In the genomic region with DNA sequence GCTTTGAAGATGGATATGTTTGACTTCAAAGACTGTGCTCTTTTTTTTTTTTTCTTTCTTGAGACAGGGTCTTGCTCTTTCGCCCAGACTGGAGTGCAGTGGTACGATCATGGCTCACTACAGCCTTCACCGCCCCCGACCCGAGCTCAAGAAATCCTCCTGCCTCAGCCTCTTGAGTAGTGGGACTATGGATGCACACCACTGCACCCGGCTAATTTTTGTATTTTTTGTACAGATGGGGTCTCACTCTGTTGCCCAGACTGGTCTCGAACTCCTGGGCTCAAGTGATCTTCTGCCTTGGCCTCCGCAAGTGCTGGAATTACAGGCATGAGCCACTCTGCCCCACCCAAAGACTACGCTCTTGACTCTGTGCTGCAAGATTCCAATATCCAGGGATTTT, we compare ENCODE assay signal across 24 cellular contexts. TPM values are rescaled to one million over a fixed set of nuclear protein-coding genes. Genes with fewer than 3 reads are reported as not detected.
"Had no signal": no experiment of that assay in that cellular context is flagged by ENCODE, and none has a peak within 500 bp of the region (broad histone marks: within the 10 kb centered on the region; RNA-seq: fewer than 3 reads in every experiment).

No MANE protein-coding gene starts in this region.

- H3K4me3 ChIP-seq: colonic mucosa, coronary artery, dorsolateral prefrontal cortex, esophagus muscularis mucosa, esophagus squamous epithelium, gastrocnemius medialis, gastroesophageal sphincter, heart left ventricle, heart right ventricle had no signal

- H3K27ac ChIP-seq: colonic mucosa, coronary artery, dorsolateral prefrontal cortex, epithelial cell of prostate, esophagus muscularis mucosa, esophagus squamous epithelium, foreskin keratinocyte, gastrocnemius medialis, gastroesophageal sphincter, heart left ventricle, heart right ventricle had no signal

- DNase-seq: colonic mucosa; cortex of kidney; dermis blood vessel endothelial cell; dorsolateral prefrontal cortex; effector CD4-positive, alpha-beta T cell; effector CD8-positive, alpha-beta T cell; effector memory CD4-positive, alpha-beta T cell; effector memory CD8-positive, alpha-beta T cell; endodermal cell; erythroblast; esophagus squamous epithelium; foreskin fibroblast; foreskin keratinocyte; foreskin melanocyte; gastrocnemius medialis; head of caudate nucleus; heart left ventricle; heart right ventricle had no signal

- H3K4me3 Mint-ChIP-seq: dendritic cell treated with granulocyte-macrophage colony-stimulating factor and Interleukin-4, amounts not matched to agents 40 ng/mL and 50 ng/mL, for 4 days; effector memory CD8-positive, alpha-beta T cell; endodermal cell had no signal

- H3K4me1 ChIP-seq: colonic mucosa, foreskin keratinocyte, gastrocnemius medialis had no signal

- H3K4me1 Mint-ChIP-seq: endodermal cell had no signal

- H3K27ac Mint-ChIP-seq: dendritic cell treated with granulocyte-macrophage colony-stimulating factor and Interleukin-4, amounts not matched to agents 40 ng/mL and 50 ng/mL, for 4 days; effector memory CD8-positive, alpha-beta T cell; endodermal cell had no signal

- H3K9me3 ChIP-seq: colonic mucosa, esophagus muscularis mucosa, esophagus squamous epithelium, gastrocnemius medialis, gastroesophageal sphincter, heart left ventricle, heart right ventricle had no signal

- H3K36me3 ChIP-seq: colonic mucosa, esophagus squamous epithelium, gastrocnemius medialis, heart left ventricle, heart right ventricle had no signal

- H3K9me3 Mint-ChIP-seq: dendritic cell treated with granulocyte-macrophage colony-stimulating factor and Interleukin-4, amounts not matched to agents 40 ng/mL and 50 ng/mL, for 4 days; effector memory CD8-positive, alpha-beta T cell had no signal

RNA-seq across cellular contexts. Expression of a gene that starts 50.4 kb away (rescaled TPM):
- total RNA-seq: endothelial cell of umbilical vein had no signal
